8 cellular contexts compared by ENCODE assay signal in the genomic region with DNA sequence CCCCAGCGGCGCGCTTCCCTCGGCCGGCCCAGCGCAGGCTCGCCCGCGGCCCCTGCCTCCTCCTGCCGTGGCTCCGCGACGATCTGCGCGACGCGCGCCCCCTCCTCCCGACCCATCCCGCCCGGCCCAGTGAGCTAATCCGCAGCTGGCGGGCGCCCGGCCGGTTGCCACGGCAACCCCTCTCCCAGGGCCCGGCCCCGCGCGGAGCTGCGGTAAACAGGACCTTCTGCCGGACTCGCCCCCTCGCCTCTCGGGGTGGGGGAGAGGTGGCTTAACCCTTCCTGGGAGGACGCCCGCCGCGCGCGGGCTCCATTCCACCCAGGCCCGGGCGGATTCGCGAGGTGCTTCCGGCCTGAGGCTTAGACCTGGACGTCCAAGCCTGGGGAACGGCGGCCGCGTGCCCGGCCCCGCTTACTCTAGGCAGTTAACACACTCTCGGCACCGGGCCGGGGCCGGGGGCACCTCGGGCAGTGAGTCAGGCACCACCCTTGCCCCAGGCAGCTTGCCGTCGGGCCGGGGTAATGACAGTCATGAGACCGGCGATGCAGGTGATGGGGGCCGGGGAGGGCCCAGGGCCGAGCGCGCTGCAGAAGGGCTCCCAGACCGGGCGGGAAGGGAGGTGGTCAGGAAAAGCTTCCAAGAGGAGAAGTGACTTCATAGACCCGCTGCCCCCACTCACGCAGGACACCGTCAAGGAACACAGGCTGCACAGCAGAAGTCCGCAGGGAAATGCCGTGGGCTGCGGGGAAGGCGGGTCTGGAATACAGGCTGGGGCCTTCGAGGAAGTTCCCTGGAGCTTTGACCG. TPM values are rescaled to one million over a fixed set of nuclear protein-coding genes. Genes with fewer than 3 reads are reported as not detected.
A peak's percentile ranks its signal among the peaks of the same experiment; 100 is the strongest.
DNase-seq lines count a peak whose midpoint lies in the region; ATAC-seq and TF ChIP-seq lines count a peak whose summit lies in the region.

A gene with protein sequence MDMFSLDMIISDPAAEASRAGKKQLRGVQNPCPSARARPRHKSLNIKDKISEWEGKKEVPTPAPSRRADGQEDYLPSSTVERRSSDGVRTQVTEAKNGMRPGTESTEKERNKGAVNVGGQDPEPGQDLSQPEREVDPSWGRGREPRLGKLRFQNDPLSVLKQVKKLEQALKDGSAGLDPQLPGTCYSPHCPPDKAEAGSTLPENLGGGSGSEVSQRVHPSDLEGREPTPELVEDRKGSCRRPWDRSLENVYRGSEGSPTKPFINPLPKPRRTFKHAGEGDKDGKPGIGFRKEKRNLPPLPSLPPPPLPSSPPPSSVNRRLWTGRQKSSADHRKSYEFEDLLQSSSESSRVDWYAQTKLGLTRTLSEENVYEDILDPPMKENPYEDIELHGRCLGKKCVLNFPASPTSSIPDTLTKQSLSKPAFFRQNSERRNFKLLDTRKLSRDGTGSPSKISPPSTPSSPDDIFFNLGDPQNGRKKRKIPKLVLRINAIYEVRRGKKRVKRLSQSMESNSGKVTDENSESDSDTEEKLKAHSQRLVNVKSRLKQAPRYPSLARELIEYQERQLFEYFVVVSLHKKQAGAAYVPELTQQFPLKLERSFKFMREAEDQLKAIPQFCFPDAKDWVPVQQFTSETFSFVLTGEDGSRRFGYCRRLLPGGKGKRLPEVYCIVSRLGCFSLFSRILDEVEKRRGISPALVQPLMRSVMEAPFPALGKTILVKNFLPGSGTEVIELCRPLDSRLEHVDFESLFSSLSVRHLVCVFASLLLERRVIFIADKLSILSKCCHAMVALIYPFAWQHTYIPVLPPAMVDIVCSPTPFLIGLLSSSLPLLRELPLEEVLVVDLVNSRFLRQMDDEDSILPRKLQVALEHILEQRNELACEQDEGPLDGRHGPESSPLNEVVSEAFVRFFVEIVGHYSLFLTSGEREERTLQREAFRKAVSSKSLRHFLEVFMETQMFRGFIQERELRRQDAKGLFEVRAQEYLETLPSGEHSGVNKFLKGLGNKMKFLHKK (minus strand): TSS at position 87 of the 805 bp plus-strand sequence. CDS start 38,416 bp downstream, outside the sequence.

- H3K4me3 Mint-ChIP-seq in activated B cell treated with CpG ODN at 0.5 μM for 24 hours (peak within 1 kb of the TSS; percentile 86), type B pancreatic cell (peak within 1 kb of the TSS; percentile 98)

- CTCF ChIA-PET in activated B cell treated with CpG ODN at 0.5 μM for 24 hours (lab: Charles Lee): no interaction called here

- H3K27me3 Mint-ChIP-seq in activated B cell treated with CpG ODN at 0.5 μM for 24 hours: peaks cover 46% of the 10 kb centered on the region
- H3K27me3 Mint-ChIP-seq in type B pancreatic cell: peaks cover 12% of the 10 kb centered on the region

- TF ChIP-seq CTCF in activated B cell treated with CpG ODN at 0.5 μM for 24 hours (IDR thresholded peaks at IDR 0.05) (no peak), fibroblast of mammary gland (conservative IDR thresholded peaks at IDR 0.05; ENCODE audit: control insufficient read depth, insufficient read depth, low read depth, low read length) (no peak), type B pancreatic cell (conservative IDR thresholded peaks at IDR 0.05) (no peak)

- H3K4me3 ChIP-seq in fibroblast of mammary gland (ENCODE audit: control insufficient read depth, low read depth, low read length): peak within 1 kb of the TSS; percentile 27

- no peak within 1 kb of the TSS for H3K27ac Mint-ChIP-seq in activated B cell treated with CpG ODN at 0.5 μM for 24 hours
- H3K27ac Mint-ChIP-seq in type B pancreatic cell: peak within 1 kb of the TSS; percentile 67

- H3K4me1 Mint-ChIP-seq in activated B cell treated with CpG ODN at 0.5 μM for 24 hours (peaks cover 24% of the 10 kb centered on the region), type B pancreatic cell (ENCODE audit: unreplicated experiment) (peaks cover 39% of the 10 kb centered on the region)

- intact Hi-C loops in activated B cell treated with CpG ODN at 0.5 μM for 24 hours (cut with micrococcal nuclease): no loop called here

- DNase-seq in CD1c-positive myeloid dendritic cell (ENCODE audit: extremely low spot score): peak; percentile 47
- DNase-seq in HuH-7 (ENCODE audit: low spot score): peak; percentile 76
- peak; percentile 32 for DNase-seq in activated B cell treated with CpG ODN at 0.5 μM for 24 hours
- DNase-seq in fibroblast of mammary gland (ENCODE audit: low read depth): no peak
- DNase-seq in mucosa of gallbladder (ENCODE audit: low spot score): peak; percentile 53
- peak; percentile 85 for DNase-seq in type B pancreatic cell (ENCODE audit: extremely low spot score, unreplicated experiment)
- no peak for DNase-seq in COLO829 (ENCODE audit: low spot score)

- ATAC-seq in activated B cell treated with CpG ODN at 0.5 μM for 24 hours (ENCODE audit: low read depth) (peak; percentile 52), GM19397 (IDR thresholded peaks at IDR 0.05; ENCODE audit: unreplicated experiment) (no peak)

- no peaks in the 10 kb centered on the region for H3K36me3 Mint-ChIP-seq in activated B cell treated with CpG ODN at 0.5 μM for 24 hours (ENCODE audit: low read depth)
- no peaks in the 10 kb centered on the region for H3K36me3 Mint-ChIP-seq in type B pancreatic cell

- POLR2A ChIA-PET in activated B cell treated with CpG ODN at 0.5 μM for 24 hours (lab: Charles Lee): interaction anchor here (0.6 kb wide), 1 partner anchor 352 kb away, joined by 3 read pairs; no protein-coding TSS in a partner anchor

- H3K9me3 Mint-ChIP-seq in activated B cell treated with CpG ODN at 0.5 μM for 24 hours (no peaks in the 10 kb centered on the region), type B pancreatic cell (no peaks in the 10 kb centered on the region)

RNA-seq across cellular contexts. Expression of the gene that starts here (rescaled TPM):
- not detected in 2 replicates for total RNA-seq in activated B cell treated with CpG ODN at 0.5 μM for 24 hours
- 14.0 TPM for total RNA-seq in mucosa of gallbladder
- total RNA-seq in type B pancreatic cell (ENCODE audit: low replicate concordance): 6.2 and 25.4 TPM in 2 replicates

Comparison
In these comparisons a context has a peak if more than half of its experiments do, and no peak if none do; other contexts are left out.
1. Peak in DNase-seq and ATAC-seq in activated B cell treated with CpG ODN at 0.5 μM for 24 hours; RNA of the gene not detected or under 1 TPM.
2. DNase-seq: peak in CD1c-positive myeloid dendritic cell (single experiment), HuH-7 (single experiment), mucosa of gallbladder (single experiment) and type B pancreatic cell (single experiment); none in fibroblast of mammary gland (single experiment) and COLO829 (single experiment).